Comparison of ENCODE assay signal across 9 cellular contexts in genomic region chr20:34415079-34415478, GRCh38. TPM values are rescaled to one million over a fixed set of nuclear protein-coding genes. Genes with fewer than 3 reads are reported as not detected.
DNase-seq lines count a peak whose midpoint lies in the region; ATAC-seq and TF ChIP-seq lines count a peak whose summit lies in the region.
"Had no signal": no experiment of that assay in that cellular context is flagged by ENCODE, and none has a peak within 500 bp of the region (broad histone marks: within the 10 kb centered on the region; RNA-seq: fewer than 3 reads in every experiment).

No MANE protein-coding gene starts in this region.

- H3K79me2 ChIP-seq in osteoblast (ENCODE audit: insufficient read depth, low read length) = peaks cover 57% of the 10 kb centered on the region

- peaks cover 1% of the 10 kb centered on the region for H4K20me1 ChIP-seq in osteoblast (ENCODE audit: insufficient read depth, low read length)

- no peak for TF ChIP-seq CTCF in osteoblast (IDR thresholded peaks at IDR 0.05; ENCODE audit: extremely low read depth, low read depth, low read length)

- CTCF ChIA-PET in activated CD4-positive, alpha-beta T cell treated with anti-CD3 and anti-CD28 coated beads, Interleukin-2, amount 10 ng/mL, durations not matched to agents 7 days and 5 days (lab: Charles Lee) = interaction anchor here (1.7 kb wide), 1 partner anchor 102 kb away, joined by 10 read pairs; no protein-coding TSS in a partner anchor

- no peaks in the 10 kb centered on the region for H3K4me1 ChIP-seq in osteoblast (ENCODE audit: insufficient read depth, low read length)

- no peaks in the 10 kb centered on the region for H3K9me3 Mint-ChIP-seq in activated CD4-positive, alpha-beta T cell treated with anti-CD3 and anti-CD28 coated beads, Interleukin-2, amount 10 ng/mL, durations not matched to agents 7 days and 5 days
- no peaks in the 10 kb centered on the region for H3K9me3 Mint-ChIP-seq in activated T-helper 1 cell treated with anti-CD3 and anti-CD28 coated beads, Interleukin-12 subunit alpha, Interleukin-12 subunit beta, Interleukin-2, Interleukin-4 antibody, amounts not matched to agents 30 ng/mL and 10 ng/mL and 1 ng/mL, durations not matched to agents 14 hours and 24 hours and 36 hours

- intact Hi-C loops in activated T-helper 1 cell treated with anti-CD3 and anti-CD28 coated beads, Interleukin-12 subunit alpha, Interleukin-12 subunit beta, Interleukin-2, Interleukin-4 antibody, amounts not matched to agents 30 ng/mL and 10 ng/mL and 1 ng/mL, durations not matched to agents 14 hours and 24 hours and 36 hours (cut with micrococcal nuclease) = loop anchor here (2.0 kb wide), 1 partner anchor 102 kb away; no protein-coding TSS in a partner anchor

- H2AFZ ChIP-seq in osteoblast (ENCODE audit: low read length) = no peak overlapping the region

- no peaks in the 10 kb centered on the region for H3K27me3 Mint-ChIP-seq in activated CD4-positive, alpha-beta T cell treated with anti-CD3 and anti-CD28 coated beads, Interleukin-2, amount 10 ng/mL, durations not matched to agents 7 days and 5 days
- no peaks in the 10 kb centered on the region for H3K27me3 Mint-ChIP-seq in activated T-helper 1 cell treated with anti-CD3 and anti-CD28 coated beads, Interleukin-12 subunit alpha, Interleukin-12 subunit beta, Interleukin-2, Interleukin-4 antibody, amounts not matched to agents 30 ng/mL and 10 ng/mL and 1 ng/mL, durations not matched to agents 14 hours and 24 hours and 36 hours (ENCODE audit: insufficient read depth)

- peak overlapping the region; percentile 54 for H3K27ac Mint-ChIP-seq in activated CD4-positive, alpha-beta T cell treated with anti-CD3 and anti-CD28 coated beads, Interleukin-2, amount 10 ng/mL, durations not matched to agents 7 days and 5 days
- H3K27ac Mint-ChIP-seq in activated T-helper 1 cell treated with anti-CD3 and anti-CD28 coated beads, Interleukin-12 subunit alpha, Interleukin-12 subunit beta, Interleukin-2, Interleukin-4 antibody, amounts not matched to agents 30 ng/mL and 10 ng/mL and 1 ng/mL, durations not matched to agents 14 hours and 24 hours and 36 hours = peak overlapping the region; percentile 74

- peaks cover 23% of the 10 kb centered on the region for H3K36me3 Mint-ChIP-seq in activated CD4-positive, alpha-beta T cell treated with anti-CD3 and anti-CD28 coated beads, Interleukin-2, amount 10 ng/mL, durations not matched to agents 7 days and 5 days (ENCODE audit: low read depth)
- H3K36me3 Mint-ChIP-seq in activated T-helper 1 cell treated with anti-CD3 and anti-CD28 coated beads, Interleukin-12 subunit alpha, Interleukin-12 subunit beta, Interleukin-2, Interleukin-4 antibody, amounts not matched to agents 30 ng/mL and 10 ng/mL and 1 ng/mL, durations not matched to agents 14 hours and 24 hours and 36 hours (ENCODE audit: low read depth) = peaks cover 26% of the 10 kb centered on the region

- no peak overlapping the region for H3K27ac ChIP-seq in osteoblast (ENCODE audit: low read depth, low read length)

- H3K4me1 Mint-ChIP-seq in activated CD4-positive, alpha-beta T cell treated with anti-CD3 and anti-CD28 coated beads, Interleukin-2, amount 10 ng/mL, durations not matched to agents 7 days and 5 days = peaks cover 24% of the 10 kb centered on the region
- peaks cover 20% of the 10 kb centered on the region for H3K4me1 Mint-ChIP-seq in activated T-helper 1 cell treated with anti-CD3 and anti-CD28 coated beads, Interleukin-12 subunit alpha, Interleukin-12 subunit beta, Interleukin-2, Interleukin-4 antibody, amounts not matched to agents 30 ng/mL and 10 ng/mL and 1 ng/mL, durations not matched to agents 14 hours and 24 hours and 36 hours (ENCODE audit: low read depth)

- no peak for DNase-seq in activated CD4-positive, alpha-beta T cell treated with anti-CD3 and anti-CD28 coated beads, Interleukin-2, amount 10 ng/mL, durations not matched to agents 7 days and 5 days
- DNase-seq in activated CD4-positive, alpha-beta T cell treated with anti-CD3 and anti-CD28 coated beads for 48 hours = no peak
- no peak for DNase-seq in activated T-helper 1 cell treated with anti-CD3 and anti-CD28 coated beads, Interleukin-12 subunit alpha, Interleukin-12 subunit beta, Interleukin-2, Interleukin-4 antibody, amounts not matched to agents 30 ng/mL and 10 ng/mL and 1 ng/mL, durations not matched to agents 14 hours and 24 hours and 36 hours (ENCODE audit: low spot score)
- DNase-seq in osteoblast (ENCODE audit: insufficient read length, low spot score, missing footprints) (peak; percentile 22), cerebellar nuclear complex (lab: John Stamatoyannopoulos, UW) (no peak), HT-29 (ENCODE audit: low spot score) (no peak)
- DNase-seq: activated CD4-positive, alpha-beta T cell treated with anti-CD3 and anti-CD28 coated beads, Interleukin-2, amount 50 U/mL, for 1 hour had no signal

- H3K4me2 ChIP-seq in osteoblast (ENCODE audit: insufficient read depth, low read length) = no peak overlapping the region

- ATAC-seq in HG03159 (IDR thresholded peaks at IDR 0.05; ENCODE audit: unreplicated experiment) = peak; percentile 54
- ATAC-seq in GM18873 (IDR thresholded peaks at IDR 0.05; ENCODE audit: low FRiP score, unreplicated experiment) = no peak

- no peaks in the 10 kb centered on the region for H3K9me3 ChIP-seq in osteoblast (ENCODE audit: low read depth, low read length)

- H3K27me3 ChIP-seq in osteoblast (ENCODE audit: insufficient read depth, low read length) = no peaks in the 10 kb centered on the region

- POLR2A ChIA-PET in activated CD4-positive, alpha-beta T cell treated with anti-CD3 and anti-CD28 coated beads, Interleukin-2, amount 10 ng/mL, durations not matched to agents 7 days and 5 days (lab: Charles Lee) = no interaction called here

- H3K4me3 Mint-ChIP-seq in activated CD4-positive, alpha-beta T cell treated with anti-CD3 and anti-CD28 coated beads, Interleukin-2, amount 10 ng/mL, durations not matched to agents 7 days and 5 days = no peak overlapping the region
- H3K4me3 Mint-ChIP-seq in activated T-helper 1 cell treated with anti-CD3 and anti-CD28 coated beads, Interleukin-12 subunit alpha, Interleukin-12 subunit beta, Interleukin-2, Interleukin-4 antibody, amounts not matched to agents 30 ng/mL and 10 ng/mL and 1 ng/mL, durations not matched to agents 14 hours and 24 hours and 36 hours = no peak overlapping the region

- H3K36me3 ChIP-seq in osteoblast (ENCODE audit: insufficient read depth, low read length) = peaks cover 78% of the 10 kb centered on the region

- H3K4me3 ChIP-seq in osteoblast (ENCODE audit: insufficient read depth, low read length) = no peak overlapping the region

RNA-seq across cellular contexts. Expression of gene ITCH, which starts 52.0 kb away (rescaled TPM):
- total RNA-seq in activated CD4-positive, alpha-beta T cell treated with anti-CD3 and anti-CD28 coated beads, Interleukin-2, amount 10 ng/mL, durations not matched to agents 7 days and 5 days = 10 to 100 TPM; 46.9 to 48.5 TPM
- 55.6 and 66.4 TPM in 2 replicates for total RNA-seq in activated T-helper 1 cell treated with anti-CD3 and anti-CD28 coated beads, Interleukin-12 subunit alpha, Interleukin-12 subunit beta, Interleukin-2, Interleukin-4 antibody, amounts not matched to agents 30 ng/mL and 10 ng/mL and 1 ng/mL, durations not matched to agents 14 hours and 24 hours and 36 hours
- 73.4 and 79.3 TPM in 2 replicates for total RNA-seq in osteoblast
- 19.3 and 25.1 TPM in 2 replicates for total RNA-seq in HT-29 (2014; rRNA removed; shearing (Covaris generic))
